In genomic region chr9:133888779-133889491, GRCh38 we compare ENCODE assay signal across 12 cellular contexts.
DNase-seq lines count a peak whose midpoint lies in the region; ATAC-seq and TF ChIP-seq lines count a peak whose summit lies in the region.
"Had no signal": no experiment of that assay in that cellular context is flagged by ENCODE, and none has a peak within 500 bp of the region (broad histone marks: within the 10 kb centered on the region; RNA-seq: fewer than 3 reads in every experiment).

No MANE protein-coding gene starts in this region.

- no peaks in the 10 kb centered on the region for H3K27me3 Mint-ChIP-seq in activated CD8-positive, alpha-beta T cell treated with anti-CD3 and anti-CD28 coated beads for 36 hours

- POLR2A ChIA-PET in activated CD8-positive, alpha-beta T cell treated with anti-CD3 and anti-CD28 coated beads for 36 hours (lab: Charles Lee) = no interaction called here

- no peaks in the 10 kb centered on the region for H3K4me1 Mint-ChIP-seq in activated CD8-positive, alpha-beta T cell treated with anti-CD3 and anti-CD28 coated beads for 36 hours (ENCODE audit: low read depth)

- H3K27ac ChIP-seq in foreskin keratinocyte = peak overlapping the region; percentile 63
- H3K27ac ChIP-seq: 22Rv1 had no signal

- no peaks in the 10 kb centered on the region for H3K9me3 Mint-ChIP-seq in activated CD8-positive, alpha-beta T cell treated with anti-CD3 and anti-CD28 coated beads for 36 hours
- H3K9me3 Mint-ChIP-seq: activated T-cell treated with anti-CD3 and anti-CD28 coated beads, Interleukin-2, amount 50 U/mL, for 4 hours had no signal

- CTCF ChIA-PET in activated CD8-positive, alpha-beta T cell treated with anti-CD3 and anti-CD28 coated beads for 36 hours (lab: Charles Lee) = interaction anchor here (1.5 kb wide), 1 partner anchor 107 kb away, joined by 5 read pairs; no protein-coding TSS in a partner anchor

- no peak for ATAC-seq in foreskin keratinocyte
- no peak for ATAC-seq in activated CD8-positive, alpha-beta T cell treated with anti-CD3 and anti-CD28 coated beads for 36 hours
- ATAC-seq: activated T-cell treated with anti-CD3 and anti-CD28 coated beads, Interleukin-2, amount 50 U/mL, for 4 hours had no signal

- no peaks in the 10 kb centered on the region for H3K4me1 ChIP-seq in foreskin keratinocyte

- TF ChIP-seq CTCF in foreskin keratinocyte (conservative IDR thresholded peaks at IDR 0.05) = no peak
- TF ChIP-seq CTCF in activated CD8-positive, alpha-beta T cell treated with anti-CD3 and anti-CD28 coated beads for 36 hours (IDR thresholded peaks at IDR 0.05) = no peak

- no peak overlapping the region for H3K4me3 Mint-ChIP-seq in activated CD8-positive, alpha-beta T cell treated with anti-CD3 and anti-CD28 coated beads for 36 hours
- H3K4me3 Mint-ChIP-seq: activated T-cell treated with anti-CD3 and anti-CD28 coated beads, Interleukin-2, amount 50 U/mL, for 4 hours had no signal

- no peaks in the 10 kb centered on the region for H3K27me3 ChIP-seq in foreskin keratinocyte

- no peak overlapping the region for H3K27ac Mint-ChIP-seq in activated CD8-positive, alpha-beta T cell treated with anti-CD3 and anti-CD28 coated beads for 36 hours

- peak; percentile 78 for DNase-seq in DMS53 (lab: John Stamatoyannopoulos, UW)
- DNase-seq in DMS53 treated with DMSO at 0.1 percent for 48 hours (lab: John Stamatoyannopoulos, UW; ENCODE audit: unreplicated experiment) = no peak
- peak; percentile 54 for DNase-seq in NCI-H345 (lab: John Stamatoyannopoulos, UW)
- no peak for DNase-seq in foreskin keratinocyte
- DNase-seq in nucleus accumbens (lab: John Stamatoyannopoulos, UW) = peak in 30 of 56 donors; percentile 5 to 76 (median 38)
- no peak for DNase-seq in activated CD8-positive, alpha-beta T cell treated with anti-CD3 and anti-CD28 coated beads for 36 hours
- DNase-seq in NCI-H774 (lab: John Stamatoyannopoulos, UW) = no peak
- no peak for DNase-seq in HCEC 1CT
- DNase-seq: activated CD4-positive, alpha-beta T cell treated with anti-CD3 and anti-CD28 coated beads, Interleukin-2, amount 50 U/mL, for 1 hour; activated T-cell treated with anti-CD3 and anti-CD28 coated beads, Interleukin-2, amount 50 U/mL, for 4 hours; cortex of kidney had no signal

- intact Hi-C loops in activated CD8-positive, alpha-beta T cell treated with anti-CD3 and anti-CD28 coated beads for 36 hours (cut with micrococcal nuclease) = no loop called here

- no peaks in the 10 kb centered on the region for H3K36me3 Mint-ChIP-seq in activated CD8-positive, alpha-beta T cell treated with anti-CD3 and anti-CD28 coated beads for 36 hours (ENCODE audit: low read depth)

Comparison
In these comparisons a context has a peak if more than half of its experiments do, and no peak if none do; other contexts are left out.
1. DNase-seq: peak in DMS53 (single experiment), NCI-H345 (single experiment) and nucleus accumbens (30 of 56); none in DMS53 treated with DMSO at 0.1 percent for 48 hours (single experiment), foreskin keratinocyte (0 of 2), activated CD8-positive, alpha-beta T cell treated with anti-CD3 and anti-CD28 coated beads for 36 hours (single experiment), NCI-H774 (single experiment) and HCEC 1CT (single experiment).